Comparison of ENCODE assay signal across 17 cellular contexts in genomic region chr2:146844226-146844990, GRCh38.
DNase-seq lines count a peak whose midpoint lies in the region; TF ChIP-seq lines count a peak whose summit lies in the region.
"Had no signal": no experiment of that assay in that cellular context is flagged by ENCODE, and none has a peak within 500 bp of the region (broad histone marks: within the 10 kb centered on the region; RNA-seq: fewer than 3 reads in every experiment).

No MANE protein-coding gene starts in this region.

- no peak overlapping the region for H2BK5ac ChIP-seq in mesenchymal stem cell (ENCODE audit: low read depth, low read length, poor library complexity, severe bottlenecking)

- in situ Hi-C loops in GM13976 (cut with MboI; ENCODE audit: low sequenced_read_pairs, unreplicated experiment), result no loop called here

- H3K4me2 ChIP-seq in mesenchymal stem cell (ENCODE audit: low read length, poor library complexity, severe bottlenecking), result no peak overlapping the region

- no peaks in the 10 kb centered on the region for H3K27me3 ChIP-seq in mesenchymal stem cell (ENCODE audit: control insufficient read depth in 1 of 2, insufficient read depth in 1 of 2, low read length in 2 of 2)
- no peaks in the 10 kb centered on the region for H3K27me3 ChIP-seq in WERI-Rb-1 (ENCODE audit: insufficient read depth, low read depth, severe bottlenecking)
- H3K27me3 ChIP-seq: heart right ventricle, tibial nerve had no signal

- peak overlapping the region; percentile 85 for H3K9ac ChIP-seq in mesenchymal stem cell (ENCODE audit: low read length)

- H3K4ac ChIP-seq in mesenchymal stem cell (ENCODE audit: low read depth in 1 of 2, low read length in 2 of 2), result no peak overlapping the region

- no peak overlapping the region for H4K91ac ChIP-seq in mesenchymal stem cell (ENCODE audit: low read length)

- no peak overlapping the region for H3K14ac ChIP-seq in mesenchymal stem cell (ENCODE audit: low read length in 2 of 2)

- WGBS in mesenchymal stem cell, result 89% methylated on average over 5 of the region's 6 CpGs

- H3K4me3 ChIP-seq in mesenchymal stem cell (ENCODE audit: insufficient read depth in 1 of 2, low read depth in 1 of 2, low read length in 2 of 2), result peak overlapping the region in 1 of 2 experiments; percentile 55
- H3K4me3 ChIP-seq in WERI-Rb-1 (ENCODE audit: low read depth, low read length), result no peak overlapping the region
- H3K4me3 ChIP-seq: heart right ventricle, tibial nerve had no signal

- no peak overlapping the region for H4K8ac ChIP-seq in mesenchymal stem cell (ENCODE audit: low read length)

- H3K9me3 ChIP-seq in mesenchymal stem cell (ENCODE audit: control insufficient read depth, low read length) (no peaks in the 10 kb centered on the region), WERI-Rb-1 (ENCODE audit: severe bottlenecking) (no peaks in the 10 kb centered on the region)
- H3K9me3 ChIP-seq: heart right ventricle, tibial nerve had no signal

- no peak overlapping the region for H2BK120ac ChIP-seq in mesenchymal stem cell (ENCODE audit: low read depth, low read length)

- no peak overlapping the region for H3K18ac ChIP-seq in mesenchymal stem cell (ENCODE audit: low read depth in 1 of 2, low read length in 2 of 2)

- H3K4me1 ChIP-seq in mesenchymal stem cell (ENCODE audit: control insufficient read depth, insufficient read depth, low read depth, low read length), result no peaks in the 10 kb centered on the region
- H3K4me1 ChIP-seq: heart right ventricle, tibial nerve had no signal

- no peak overlapping the region for H2BK12ac ChIP-seq in mesenchymal stem cell (ENCODE audit: low read length in 2 of 2)

- no peak overlapping the region for H3K23ac ChIP-seq in mesenchymal stem cell (ENCODE audit: low read length in 2 of 2)

- H2AK5ac ChIP-seq in mesenchymal stem cell (ENCODE audit: low read length, severe bottlenecking), result no peak overlapping the region

- TF ChIP-seq CTCF in WERI-Rb-1 (IDR thresholded peaks at IDR 0.05; ENCODE audit: low read depth, low read length), result no peak
- TF ChIP-seq CTCF in GM13976 (IDR thresholded peaks at IDR 0.05; ENCODE audit: borderline replicate concordance, control extremely low read depth, extremely low read depth, insufficient read depth, missing control alignments), result no peak

- H2AFZ ChIP-seq in mesenchymal stem cell (ENCODE audit: low read depth, low read length), result no peak overlapping the region

- H2BK15ac ChIP-seq in mesenchymal stem cell (ENCODE audit: low read depth, poor library complexity, severe bottlenecking), result no peak overlapping the region

- DNase-seq in AG08395 (ENCODE audit: low spot score) (peak; percentile 48), HT1080 (ENCODE audit: low read depth) (peak; percentile 37), epithelial cell of prostate (ENCODE audit: low read depth, low spot score) (peak; percentile 37), mesenchymal stem cell (no peak), WERI-Rb-1 (no peak), COR-L47 (lab: John Stamatoyannopoulos, UW) (no peak), GM13976 (ENCODE audit: low spot score) (no peak), NCI-H1930 (lab: John Stamatoyannopoulos, UW) (no peak)
- DNase-seq: activated naive CD4-positive, alpha-beta T cell treated with anti-CD3 and anti-CD28 coated beads for 36 hours; CD4-positive, alpha-beta memory T cell; cortex of kidney; DND-41; heart right ventricle; islet precursor cell; naive thymus-derived CD8-positive, alpha-beta T cell; NCI-H2029 treated with DMSO at 0.1 percent for 48 hours had no signal

- H3K36me3 ChIP-seq in mesenchymal stem cell (ENCODE audit: control insufficient read depth in 1 of 2, insufficient read depth in 2 of 2, low read depth in 1 of 2, low read length in 2 of 2) (no peaks in the 10 kb centered on the region), WERI-Rb-1 (no peaks in the 10 kb centered on the region)
- H3K36me3 ChIP-seq: heart right ventricle, tibial nerve had no signal

- peak overlapping the region; percentile 1 for H3K27ac ChIP-seq in epithelial cell of prostate
- H3K27ac ChIP-seq in mesenchymal stem cell (ENCODE audit: low read length, poor library complexity, severe bottlenecking), result no peak overlapping the region
- no peak overlapping the region for H3K27ac ChIP-seq in WERI-Rb-1
- H3K27ac ChIP-seq: heart right ventricle, tibial nerve had no signal

- no peaks in the 10 kb centered on the region for H3K79me1 ChIP-seq in mesenchymal stem cell (replicated peaks; ENCODE audit: low read length, poor library complexity, severe bottlenecking)

Comparison
In these comparisons a context has a peak if more than half of its experiments do, and no peak if none do; other contexts are left out.
1. DNase-seq: peak in AG08395 (single experiment), HT1080 (single experiment) and epithelial cell of prostate (single experiment); none in mesenchymal stem cell (single experiment), WERI-Rb-1 (single experiment), COR-L47 (single experiment), GM13976 (single experiment) and NCI-H1930 (0 of 2).